Comparison of ENCODE assay signal across 9 cellular contexts in genomic region chr2:199602271-199602895, GRCh38.
DNase-seq lines count a peak whose midpoint lies in the region; ATAC-seq and TF ChIP-seq lines count a peak whose summit lies in the region.
"Had no signal": no experiment of that assay in that cellular context is flagged by ENCODE, and none has a peak within 500 bp of the region (broad histone marks: within the 10 kb centered on the region; RNA-seq: fewer than 3 reads in every experiment).

No MANE protein-coding gene starts in this region.

- peak; percentile 31; the same call in 1 of the 2 replicates for TF ChIP-seq CTCF in Panc1 (IDR thresholded peaks at IDR 0.05)

- H3K27ac ChIP-seq in Panc1 (ENCODE audit: low read length) = no peak overlapping the region

- H3K4me3 ChIP-seq in Panc1 (ENCODE audit: low read depth in 2 of 2, low read length in 2 of 2) = no peak overlapping the region

- H3K4me3 Mint-ChIP-seq in activated T-cell treated with anti-CD3 and anti-CD28 coated beads, Interleukin-2, amount 50 U/mL, for 4 hours = no peak overlapping the region

- ATAC-seq in Panc1 (peak; percentile 56; the same call in 1 of the 2 replicates), HG03108 (IDR thresholded peaks at IDR 0.05; ENCODE audit: unreplicated experiment) (no peak)
- ATAC-seq in activated T-cell treated with anti-CD3 and anti-CD28 coated beads, Interleukin-2, amount 50 U/mL, for 4 hours = no peak

- peaks cover 2% of the 10 kb centered on the region for H3K4me1 Mint-ChIP-seq in activated T-cell treated with anti-CD3 and anti-CD28 coated beads, Interleukin-2, amount 50 U/mL, for 4 hours (ENCODE audit: low read depth)

- DNase-seq in DMS53 treated with DMSO at 0.1 percent for 48 hours (lab: John Stamatoyannopoulos, UW; ENCODE audit: unreplicated experiment) (peak; percentile 18), HEK293T (ENCODE audit: extremely low spot score) (peak; percentile 52), Panc1 (ENCODE audit: low read depth, low spot score) (no peak), kidney tubule cell (ENCODE audit: low spot score) (peak; percentile 17), NCI-H774 (lab: John Stamatoyannopoulos, UW) (no peak)
- no peak for DNase-seq in activated T-cell treated with anti-CD3 and anti-CD28 coated beads, Interleukin-2, amount 50 U/mL, for 4 hours
- no peak for DNase-seq in activated CD4-positive, CD25-positive, alpha-beta regulatory T cell (lab: John Stamatoyannopoulos, UW)

- no peaks in the 10 kb centered on the region for H3K9me3 Mint-ChIP-seq in activated T-cell treated with anti-CD3 and anti-CD28 coated beads, Interleukin-2, amount 50 U/mL, for 4 hours
- H3K9me3 Mint-ChIP-seq: activated naive CD4-positive, alpha-beta T cell treated with anti-CD3 and anti-CD28 coated beads, Interleukin-2, amount 50 U/mL, for 72 hours had no signal

- in situ Hi-C loops in Panc1 (cut with HindIII; ENCODE audit: low pct_unique_long_range_greater_than_20kb, low sequenced_read_pairs) = no loop called here

- no peaks in the 10 kb centered on the region for H3K36me3 Mint-ChIP-seq in activated T-cell treated with anti-CD3 and anti-CD28 coated beads, Interleukin-2, amount 50 U/mL, for 4 hours (ENCODE audit: insufficient read depth)
- H3K36me3 Mint-ChIP-seq: activated naive CD4-positive, alpha-beta T cell treated with anti-CD3 and anti-CD28 coated beads, Interleukin-2, amount 50 U/mL, for 72 hours had no signal

- no peaks in the 10 kb centered on the region for H3K4me1 ChIP-seq in Panc1 (ENCODE audit: control insufficient read depth, insufficient read depth, low read length)

- H3K27me3 Mint-ChIP-seq in activated T-cell treated with anti-CD3 and anti-CD28 coated beads, Interleukin-2, amount 50 U/mL, for 4 hours (ENCODE audit: low read depth) = peaks cover 6% of the 10 kb centered on the region

- intact Hi-C loops in Panc1 (cut with micrococcal nuclease; ENCODE audit: unreplicated experiment) = loop anchor here (10.0 kb wide), 1 partner anchor 1288 kb away; no protein-coding TSS in a partner anchor

- POLR2A ChIA-PET in HEK293T (lab: Yijun Ruan, JAX) = no interaction called here
- POLR2A ChIA-PET in Panc1 (lab: Charles Lee) = no interaction called here

- no TSS peak for BruUV-seq in Panc1 (replicated peaks; lab: Mats Ljungman, UMichigan)

- CTCF ChIA-PET in HEK293T (lab: Yijun Ruan, JAX) = interaction anchor here (0.7 kb wide), 1 partner anchor 113 kb away, joined by 3 read pairs; no protein-coding TSS in a partner anchor
- CTCF ChIA-PET in Panc1 (lab: Charles Lee) = no interaction called here

- H3K27me3 ChIP-seq in Panc1 (ENCODE audit: control insufficient read depth, insufficient read depth, low read length) = peaks cover 10% of the 10 kb centered on the region

- H3K36me3 ChIP-seq in Panc1 (ENCODE audit: control insufficient read depth, insufficient read depth, low read length) = no peaks in the 10 kb centered on the region

- H3K9me3 ChIP-seq in Panc1 (ENCODE audit: control insufficient read depth, insufficient read depth, low read depth, low read length) = no peaks in the 10 kb centered on the region

TF ChIP-seq in HEK293T, 16 proteins besides CTCF, POLR2A, EP300 and RAD21:
- TF ChIP-seq SUZ12 (IDR thresholded peaks at IDR 0.05) (no peak), PKNOX1 (IDR thresholded peaks at IDR 0.05) (no peak), ZNF384 (IDR thresholded peaks at IDR 0.05) (no peak), LEF1 (IDR thresholded peaks at IDR 0.05; ENCODE audit: borderline replicate concordance) (no peak), ARNT (IDR thresholded peaks at IDR 0.05) (no peak), FOXA1 (IDR thresholded peaks at IDR 0.05) (no peak), NFRKB (IDR thresholded peaks at IDR 0.05) (no peak), TARDBP (IDR thresholded peaks at IDR 0.05) (no peak), HDGF (IDR thresholded peaks at IDR 0.05; ENCODE audit: borderline replicate concordance) (no peak), L3MBTL2 (conservative IDR thresholded peaks at IDR 0.05) (no peak), SP1 (IDR thresholded peaks at IDR 0.05) (no peak), ELF4 (IDR thresholded peaks at IDR 0.05) (no peak), CTBP1 (IDR thresholded peaks at IDR 0.05; ENCODE audit: borderline replicate concordance) (no peak), FOXK2 (IDR thresholded peaks at IDR 0.05) (no peak), BHLHE40 (IDR thresholded peaks at IDR 0.05; ENCODE audit: borderline replicate concordance) (no peak), FOXM1 (IDR thresholded peaks at IDR 0.05; ENCODE audit: borderline replicate concordance) (no peak)

Comparison
In these comparisons a context has a peak if more than half of its experiments do, and no peak if none do; other contexts are left out.
1. DNase-seq: peak in DMS53 treated with DMSO at 0.1 percent for 48 hours (single experiment), HEK293T (single experiment) and kidney tubule cell (single experiment); none in Panc1 (single experiment), NCI-H774 (single experiment), activated T-cell treated with anti-CD3 and anti-CD28 coated beads, Interleukin-2, amount 50 U/mL, for 4 hours (single experiment) and activated CD4-positive, CD25-positive, alpha-beta regulatory T cell (0 of 4).